In the genomic region with DNA sequence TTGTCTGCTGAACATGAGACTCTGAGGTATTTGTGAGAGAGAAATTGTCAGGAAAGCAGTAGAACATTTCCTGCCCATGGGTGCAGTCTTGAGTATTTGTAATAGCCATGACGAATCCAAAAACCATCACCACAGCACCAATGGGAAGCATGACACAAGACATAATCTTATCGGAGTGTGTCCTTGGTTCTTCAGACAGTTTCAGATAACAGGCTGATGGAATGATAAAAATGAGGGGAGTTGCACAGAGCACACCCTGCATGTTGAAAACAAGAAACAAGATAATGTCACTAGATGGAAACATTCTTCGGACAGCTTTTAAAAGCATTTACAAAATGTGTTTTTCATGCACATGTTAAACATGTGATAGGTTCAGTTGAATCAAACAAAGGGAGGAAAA, we compare ENCODE assay signal across 15 cellular contexts. TPM values are rescaled to one million over a fixed set of nuclear protein-coding genes. Genes with fewer than 3 reads are reported as not detected.
DNase-seq lines count a peak whose midpoint lies in the region; ATAC-seq, FAIRE-seq and TF ChIP-seq lines count a peak whose summit lies in the region.
"Had no signal": no experiment of that assay in that cellular context is flagged by ENCODE, and none has a peak within 500 bp of the region (broad histone marks: within the 10 kb centered on the region; RNA-seq: fewer than 3 reads in every experiment).

No MANE protein-coding gene starts in this region.

- H2AFZ ChIP-seq in astrocyte (ENCODE audit: low read depth, low read length) = no peak overlapping the region

- H3K9me3 ChIP-seq in astrocyte (ENCODE audit: insufficient read depth, low read depth, low read length) (no peaks in the 10 kb centered on the region), upper lobe of left lung (no peaks in the 10 kb centered on the region)

- TF ChIP-seq EP300 in upper lobe of left lung (IDR thresholded peaks at IDR 0.05) = peak in 1 of 4 donors; percentile 44

- H3K4me2 ChIP-seq in astrocyte (ENCODE audit: low read length) = peak overlapping the region; percentile 40

- no peaks in the 10 kb centered on the region for H3K27me3 ChIP-seq in astrocyte (ENCODE audit: insufficient read depth, low read length)
- no peaks in the 10 kb centered on the region for H3K27me3 ChIP-seq in upper lobe of left lung

- H3K27ac ChIP-seq in astrocyte (ENCODE audit: low read depth, low read length) (peak overlapping the region; percentile 71), upper lobe of left lung (peak overlapping the region in 3 of 4 donors; percentile 2 to 33 (median 18))
- H3K27ac ChIP-seq: 22Rv1 had no signal

- peaks cover 26% of the 10 kb centered on the region for H3K4me1 Mint-ChIP-seq in astrocyte (ENCODE audit: low read depth, unreplicated experiment)

- 34 to 49% methylated on average over 3 of the region's 3 CpGs for WGBS in upper lobe of left lung, 2 donors

- no peak overlapping the region for H3K4me3 Mint-ChIP-seq in astrocyte (ENCODE audit: unreplicated experiment)
- H3K4me3 Mint-ChIP-seq: activated T-helper 1 cell treated with anti-CD3 and anti-CD28 coated beads, Interleukin-12 subunit alpha, Interleukin-12 subunit beta, Interleukin-2, Interleukin-4 antibody, amounts not matched to agents 30 ng/mL and 10 ng/mL and 1 ng/mL, durations not matched to agents 14 hours and 24 hours and 36 hours; dendritic cell treated with granulocyte-macrophage colony-stimulating factor and Interleukin-4, amounts not matched to agents 40 ng/mL and 50 ng/mL, for 4 days had no signal

- H3K4me1 ChIP-seq in astrocyte (ENCODE audit: insufficient read depth, low read length) (peaks cover 5% of the 10 kb centered on the region), upper lobe of left lung (peaks cover 0 to 6% (median 1%) of the 10 kb centered on the region in 4 donors)

- no peaks in the 10 kb centered on the region for H4K20me1 ChIP-seq in astrocyte (ENCODE audit: insufficient read depth, low read length)

- H3K9me3 Mint-ChIP-seq in astrocyte (ENCODE audit: unreplicated experiment) = no peaks in the 10 kb centered on the region
- H3K9me3 Mint-ChIP-seq: dendritic cell treated with granulocyte-macrophage colony-stimulating factor and Interleukin-4, amounts not matched to agents 40 ng/mL and 50 ng/mL, for 4 days had no signal

- H3K79me2 ChIP-seq in astrocyte (ENCODE audit: insufficient read depth, low read length) = no peaks in the 10 kb centered on the region

- peak; percentile 53 to 78 for ATAC-seq in upper lobe of left lung (ENCODE audit: low FRiP score in 2 of 2)
- ATAC-seq: Right ventricle myocardium inferior had no signal

- FAIRE-seq in astrocyte (lab: Jason Lieb, UNC) = peak; percentile 99

- H3K36me3 Mint-ChIP-seq in astrocyte (ENCODE audit: low read depth, unreplicated experiment) = no peaks in the 10 kb centered on the region

- no peak for TF ChIP-seq POLR2A in upper lobe of left lung (IDR thresholded peaks at IDR 0.05)

- H3K27ac Mint-ChIP-seq in astrocyte (ENCODE audit: unreplicated experiment) = peak overlapping the region; percentile 1
- H3K27ac Mint-ChIP-seq: activated T-helper 1 cell treated with anti-CD3 and anti-CD28 coated beads, Interleukin-12 subunit alpha, Interleukin-12 subunit beta, Interleukin-2, Interleukin-4 antibody, amounts not matched to agents 30 ng/mL and 10 ng/mL and 1 ng/mL, durations not matched to agents 14 hours and 24 hours and 36 hours; dendritic cell treated with granulocyte-macrophage colony-stimulating factor and Interleukin-4, amounts not matched to agents 40 ng/mL and 50 ng/mL, for 4 days had no signal

- DNase-seq in DMS53 (lab: John Stamatoyannopoulos, UW) = peak; percentile 27
- DNase-seq in DMS53 treated with DMSO at 0.1 percent for 48 hours (lab: John Stamatoyannopoulos, UW; ENCODE audit: unreplicated experiment) = no peak
- peak; percentile 88 for DNase-seq in astrocyte (ENCODE audit: low read depth)
- DNase-seq in iris pigment epithelial cell (ENCODE audit: low read depth) = peak; percentile 99
- DNase-seq in upper lobe of left lung = no peak
- no peak for DNase-seq in NAMALWA (ENCODE audit: low spot score)
- no peak for DNase-seq in Kasumi-1 (lab: John Stamatoyannopoulos, UW)
- no peak for DNase-seq in NCI-H1694 treated with DMSO at 0.1 percent for 48 hours (lab: John Stamatoyannopoulos, UW)
- DNase-seq: GOT3, hippocampal formation, NCI-H2227 treated with DMSO at 0.1 percent for 48 hours had no signal

- H3K4me3 ChIP-seq in astrocyte (ENCODE audit: insufficient read depth, low read depth, low read length) = no peak overlapping the region
- H3K4me3 ChIP-seq in upper lobe of left lung = no peak overlapping the region

- H3K36me3 ChIP-seq in astrocyte (ENCODE audit: insufficient read depth, low read length) (no peaks in the 10 kb centered on the region), upper lobe of left lung (no peaks in the 10 kb centered on the region)

- H3K9ac ChIP-seq in astrocyte (ENCODE audit: low read length) = no peak overlapping the region

- TF ChIP-seq CTCF in astrocyte (IDR thresholded peaks at IDR 0.05; ENCODE audit: insufficient read depth, low read depth, low read length) (no peak), upper lobe of left lung (IDR thresholded peaks at IDR 0.05) (no peak)

- no peaks in the 10 kb centered on the region for H3K27me3 Mint-ChIP-seq in astrocyte (ENCODE audit: low read depth, unreplicated experiment)
- H3K27me3 Mint-ChIP-seq: dendritic cell treated with granulocyte-macrophage colony-stimulating factor and Interleukin-4, amounts not matched to agents 40 ng/mL and 50 ng/mL, for 4 days had no signal

RNA-seq across cellular contexts. Expression of a gene that starts 56.9 kb away (rescaled TPM):
- not detected in 2 replicates for total RNA-seq in astrocyte
- total RNA-seq in upper lobe of left lung = under 1 TPM in 4 of 6 donors, not detected in 2; 0.17 to 0.40 (median 0.30) TPM
- total RNA-seq: activated T-helper 1 cell treated with anti-CD3 and anti-CD28 coated beads, Interleukin-12 subunit alpha, Interleukin-12 subunit beta, Interleukin-2, Interleukin-4 antibody, amounts not matched to agents 30 ng/mL and 10 ng/mL and 1 ng/mL, durations not matched to agents 14 hours and 24 hours and 36 hours had no signal

RNA-seq across cellular contexts. Expression of a gene that starts 56.9 kb away (rescaled TPM):
- total RNA-seq in astrocyte (17.6 and 18.6 TPM in 2 replicates), upper lobe of left lung (100 to 1,000 TPM in 2 of 6 donors, 10 to 100 TPM in 4; 64.3 to 128 (median 90.1) TPM)
- total RNA-seq: activated T-helper 1 cell treated with anti-CD3 and anti-CD28 coated beads, Interleukin-12 subunit alpha, Interleukin-12 subunit beta, Interleukin-2, Interleukin-4 antibody, amounts not matched to agents 30 ng/mL and 10 ng/mL and 1 ng/mL, durations not matched to agents 14 hours and 24 hours and 36 hours had no signal

Comparison
In these comparisons a context has a peak if more than half of its experiments do, and no peak if none do; other contexts are left out.
1. DNase-seq: peak in DMS53 (single experiment), astrocyte (single experiment) and iris pigment epithelial cell (single experiment); none in DMS53 treated with DMSO at 0.1 percent for 48 hours (single experiment), upper lobe of left lung (0 of 2), NAMALWA (single experiment), Kasumi-1 (0 of 2) and NCI-H1694 treated with DMSO at 0.1 percent for 48 hours (single experiment).